ENCODE assay signal across 9 cellular contexts in genomic region chr12:92134638-92135274, GRCh38. TPM values are rescaled to one million over a fixed set of nuclear protein-coding genes. Genes with fewer than 3 reads are reported as not detected.
DNase-seq lines count a peak whose midpoint lies in the region; ATAC-seq, FAIRE-seq and TF ChIP-seq lines count a peak whose summit lies in the region.
"Had no signal": no experiment of that assay in that cellular context is flagged by ENCODE, and none has a peak within 500 bp of the region (broad histone marks: within the 10 kb centered on the region; RNA-seq: fewer than 3 reads in every experiment).

No MANE protein-coding gene starts in this region.

- H2AFZ ChIP-seq in fibroblast of lung (ENCODE audit: low read length) = no peak overlapping the region

- H3K4me3 ChIP-seq in SK-N-MC (peak overlapping the region; percentile 15; the same call in 1 of the 2 replicates), fibroblast of lung (replicated peaks in 1 of 4; ENCODE audit: control extremely low read depth in 1 of 4, insufficient read depth in 1 of 4, low read depth in 3 of 4, low read length in 4 of 4) (peak overlapping the region in 1 of 4 experiments; percentile 13), testis (no peak overlapping the region)

- H3K4me2 ChIP-seq in fibroblast of lung (ENCODE audit: extremely low read depth, insufficient read depth, low read length) = peak overlapping the region; percentile 51

- no peak for DNase-seq in activated CD8-positive, alpha-beta memory T cell treated with anti-CD3 and anti-CD28 coated beads, Interleukin-2, amount 10 ng/mL, durations not matched to agents 7 days and 5 days
- no peak for DNase-seq in activated CD8-positive, alpha-beta memory T cell treated with anti-CD3 and anti-CD28 coated beads, Interleukin-2, amount 50 U/mL, for 48 hours
- DNase-seq in SK-N-MC (ENCODE audit: low read depth, low spot score) (no peak), fibroblast of lung (ENCODE audit: low read depth in 2 of 2) (peak; percentile 82 to 86), testis (no peak), HTR-8/SVneo (ENCODE audit: insufficient read length, low spot score) (no peak), GM19240 (ENCODE audit: insufficient read length, low spot score) (no peak)
- DNase-seq: islet precursor cell had no signal

- peak overlapping the region; percentile 90 for H3K27ac Mint-ChIP-seq in activated CD8-positive, alpha-beta memory T cell treated with anti-CD3 and anti-CD28 coated beads, Interleukin-2, amount 10 ng/mL, durations not matched to agents 7 days and 5 days

- H3K4me1 ChIP-seq in fibroblast of lung (ENCODE audit: control insufficient read depth, extremely low read depth, insufficient read depth, low read length) (peaks cover 22% of the 10 kb centered on the region), testis (peaks cover 11% of the 10 kb centered on the region)

- H3K27me3 Mint-ChIP-seq in activated CD8-positive, alpha-beta memory T cell treated with anti-CD3 and anti-CD28 coated beads, Interleukin-2, amount 10 ng/mL, durations not matched to agents 7 days and 5 days = no peaks in the 10 kb centered on the region

- H3K4me1 Mint-ChIP-seq in activated CD8-positive, alpha-beta memory T cell treated with anti-CD3 and anti-CD28 coated beads, Interleukin-2, amount 10 ng/mL, durations not matched to agents 7 days and 5 days = peaks cover 80% of the 10 kb centered on the region

- intact Hi-C loops in testis (cut with DNase I; ENCODE audit: low total_unique reads) = no loop called here

- 63 to 71% methylated on average over 5 of the region's 5 CpGs for WGBS in testis, 2 donors

- H3K4me3 Mint-ChIP-seq in activated CD8-positive, alpha-beta memory T cell treated with anti-CD3 and anti-CD28 coated beads, Interleukin-2, amount 10 ng/mL, durations not matched to agents 7 days and 5 days = peak overlapping the region; percentile 94

- H3K27me3 ChIP-seq in fibroblast of lung (ENCODE audit: control insufficient read depth, insufficient read depth, low read length) (no peaks in the 10 kb centered on the region), testis (no peaks in the 10 kb centered on the region)

- TF ChIP-seq CTCF in fibroblast of lung (conservative IDR thresholded peaks at IDR 0.05 in 1 of 2, IDR thresholded peaks at IDR 0.05 in 1 of 2; ENCODE audit: low read depth in 1 of 2, low read length in 2 of 2) (no peak), testis (IDR thresholded peaks at IDR 0.05) (no peak)

- H4K20me1 ChIP-seq in fibroblast of lung (ENCODE audit: control insufficient read depth, extremely low read depth, insufficient read depth, low read length) = no peaks in the 10 kb centered on the region

- H3K9ac ChIP-seq in SK-N-MC (ENCODE audit: insufficient read length) (peak overlapping the region; percentile 11), fibroblast of lung (ENCODE audit: insufficient read depth, low read length) (no peak overlapping the region)

- peak overlapping the region; percentile 66 for H3K27ac ChIP-seq in SK-N-MC
- H3K27ac ChIP-seq in fibroblast of lung (ENCODE audit: insufficient read depth, low read length) = no peak overlapping the region
- peak overlapping the region; percentile 39 to 58 for H3K27ac ChIP-seq in testis

- no peaks in the 10 kb centered on the region for H3K36me3 ChIP-seq in SK-N-MC (ENCODE audit: insufficient read depth, low read length)
- H3K36me3 ChIP-seq in fibroblast of lung (ENCODE audit: control insufficient read depth, insufficient read depth, low read length) = no peaks in the 10 kb centered on the region
- no peaks in the 10 kb centered on the region for H3K36me3 ChIP-seq in testis (ENCODE audit: low read depth, missing control alignments)

- CTCF ChIA-PET in activated CD8-positive, alpha-beta memory T cell treated with anti-CD3 and anti-CD28 coated beads, Interleukin-2, amount 10 ng/mL, durations not matched to agents 7 days and 5 days (lab: Charles Lee) = interaction anchor here (0.8 to 6.0 kb wide), 5 partner anchors 10 to 752 kb away, joined by 3 to 48 read pairs (median 4); partner anchors contain the start of gene BTG1

- FAIRE-seq in HTR-8/SVneo (lab: Jason Lieb, UNC) = no peak

- peaks cover 34% of the 10 kb centered on the region for H3K36me3 Mint-ChIP-seq in activated CD8-positive, alpha-beta memory T cell treated with anti-CD3 and anti-CD28 coated beads, Interleukin-2, amount 10 ng/mL, durations not matched to agents 7 days and 5 days

- ATAC-seq in activated CD8-positive, alpha-beta memory T cell treated with anti-CD3 and anti-CD28 coated beads, Interleukin-2, amount 10 ng/mL, durations not matched to agents 7 days and 5 days = peak; percentile 46
- no peak for ATAC-seq in GM21423 (IDR thresholded peaks at IDR 0.05; ENCODE audit: unreplicated experiment)

- peaks cover 76% of the 10 kb centered on the region for H3K79me2 ChIP-seq in fibroblast of lung (ENCODE audit: control insufficient read depth, insufficient read depth, low read length)

- H3K9me3 Mint-ChIP-seq in activated CD8-positive, alpha-beta memory T cell treated with anti-CD3 and anti-CD28 coated beads, Interleukin-2, amount 10 ng/mL, durations not matched to agents 7 days and 5 days (ENCODE audit: low read depth) = no peaks in the 10 kb centered on the region

- H3K9me3 ChIP-seq in SK-N-MC (ENCODE audit: low read depth, low read length) (no peaks in the 10 kb centered on the region), fibroblast of lung (ENCODE audit: control insufficient read depth, insufficient read depth, low read depth, low read length) (no peaks in the 10 kb centered on the region), testis (no peaks in the 10 kb centered on the region)

- TF ChIP-seq POLR2A in testis (IDR thresholded peaks at IDR 0.05) = no peak

RNA-seq across cellular contexts. Expression of gene BTG1, which starts 10.9 kb away (rescaled TPM):
- 100 to 1,000 TPM in 1 of 2 experiments, 10 to 100 TPM in 1; 91.7 to 132 TPM for total RNA-seq in activated CD8-positive, alpha-beta memory T cell treated with anti-CD3 and anti-CD28 coated beads, Interleukin-2, amount 10 ng/mL, durations not matched to agents 7 days and 5 days
- total RNA-seq in fibroblast of lung = 13.4 and 18.2 TPM in 2 replicates
- polyA plus RNA-seq in fibroblast of lung = 23.1 and 32.2 TPM in 2 replicates
- 30.1 and 33.3 TPM in 2 replicates for polyA plus RNA-seq in fibroblast of lung (2012)
- 91.7 and 126 TPM in 2 replicates for polyA minus RNA-seq in fibroblast of lung (ENCODE audit: low replicate concordance)
- total RNA-seq in testis = 10 to 100 TPM; 23.8 to 37.0 TPM
- polyA plus RNA-seq in testis (ENCODE audit: insufficient read depth, low read depth, low replicate concordance) = 65.3 TPM

Comparison
In these comparisons a context has a peak if more than half of its experiments do, and no peak if none do; other contexts are left out.
1. DNase-seq: peak in fibroblast of lung (2 of 2); none in activated CD8-positive, alpha-beta memory T cell treated with anti-CD3 and anti-CD28 coated beads, Interleukin-2, amount 10 ng/mL, durations not matched to agents 7 days and 5 days (single experiment), activated CD8-positive, alpha-beta memory T cell treated with anti-CD3 and anti-CD28 coated beads, Interleukin-2, amount 50 U/mL, for 48 hours (single experiment), SK-N-MC (single experiment), testis (single experiment), HTR-8/SVneo (single experiment) and GM19240 (single experiment).